Comparison of ENCODE assay signal across 18 cellular contexts in the genomic region with DNA sequence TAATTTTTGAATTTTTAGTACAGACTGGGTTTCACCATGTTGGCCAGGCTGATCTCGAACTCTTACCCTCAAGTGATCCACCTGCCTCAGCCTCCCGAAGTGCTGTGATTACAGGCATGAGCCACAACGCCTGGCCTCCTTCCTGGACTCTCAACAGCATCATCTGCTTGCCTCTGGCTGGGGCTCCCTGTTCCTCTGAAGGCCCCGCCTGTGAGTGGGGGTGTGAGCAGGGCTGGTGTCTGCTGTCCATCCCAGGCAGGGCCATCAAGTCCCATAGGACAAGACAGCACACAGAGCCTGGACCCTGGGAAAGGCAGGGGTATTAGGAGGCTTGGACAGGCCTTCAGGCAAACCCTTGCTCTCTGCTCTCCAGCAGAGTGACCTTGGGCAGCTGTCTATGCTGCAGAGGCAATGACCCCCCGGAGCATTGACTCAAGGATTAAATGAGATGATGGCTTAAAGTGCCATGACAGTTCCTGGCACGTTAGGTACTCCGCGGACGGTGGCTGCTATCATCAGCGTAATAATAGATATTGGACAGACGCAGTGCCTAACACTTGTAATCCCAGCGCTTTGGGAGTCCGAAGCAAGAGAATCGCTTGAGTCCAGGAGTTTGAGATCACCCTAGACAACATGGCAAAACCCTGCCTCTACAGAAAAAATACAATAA. TPM values are rescaled to one million over a fixed set of nuclear protein-coding genes. Genes with fewer than 3 reads are reported as not detected.
A peak's percentile ranks its signal among the peaks of the same experiment; 100 is the strongest.
DNase-seq lines count a peak whose midpoint lies in the region; ATAC-seq, FAIRE-seq and TF ChIP-seq lines count a peak whose summit lies in the region.
"Had no signal": no experiment of that assay in that cellular context is flagged by ENCODE, and none has a peak within 500 bp of the region (broad histone marks: within the 10 kb centered on the region; RNA-seq: fewer than 3 reads in every experiment).

No MANE protein-coding gene starts in this region.

- H3K27ac ChIP-seq in HepG2 (ENCODE audit: extremely low read length, insufficient read depth, low read length) (no peak overlapping the region), right lobe of liver (no peak overlapping the region)
- H3K27ac ChIP-seq: BLaER1 treated with 17β-estradiol and CSF1 and Interleukin-3, amounts not matched to agents 10 nM and 100 nM had no signal

- H3K9me3 ChIP-seq in HepG2 (ENCODE audit: low read length): no peaks in the 10 kb centered on the region
- no peaks in the 10 kb centered on the region for H3K9me3 ChIP-seq in right lobe of liver
- H3K9me3 ChIP-seq: BLaER1 treated with 17β-estradiol and CSF1 and Interleukin-3, amounts not matched to agents 10 nM and 100 nM had no signal

- no peak for TF ChIP-seq RAD21 in HepG2 (CRISPR knock-in tag; IDR thresholded peaks at IDR 0.05)

- H3K4me3 ChIP-seq in HepG2 (replicated peaks in 1 of 3; ENCODE audit: insufficient read depth in 1 of 3, low read depth in 2 of 3, low read length in 3 of 3) (no peak overlapping the region), right lobe of liver (no peak overlapping the region)
- H3K4me3 ChIP-seq: BLaER1 treated with 17β-estradiol and CSF1 and Interleukin-3, amounts not matched to agents 10 nM and 100 nM; GM23338 had no signal

- DNase-seq in HepG2 (ENCODE audit: low spot score): no peak
- DNase-seq in right lobe of liver: no peak
- no peak for DNase-seq in neural crest cell (ENCODE audit: low read depth, low spot score)
- no peak for DNase-seq in stimulated activated effector memory CD8-positive, alpha-beta T cell treated with anti-CD3 and anti-CD28 coated beads, Interleukin-12 subunit alpha, Interleukin-12 subunit beta, amount 100 ng/mL, for 72 hours (ENCODE audit: low spot score in 2 of 2)
- no peak for DNase-seq in NCI-H748 treated with DMSO at 0.1 percent for 48 hours (lab: John Stamatoyannopoulos, UW)
- DNase-seq in DMS114 treated with DMSO at 0.1 percent for 48 hours (lab: John Stamatoyannopoulos, UW; ENCODE audit: unreplicated experiment): no peak
- DNase-seq: Calu3; CD8-positive, alpha-beta T cell; HCEC 1CT had no signal

- FAIRE-seq in HepG2 (lab: Jason Lieb, UNC): no peak
- FAIRE-seq: G401.6, GM12891, GM19239, H54 had no signal

- H3K4me1 Mint-ChIP-seq in neural crest cell: no peaks in the 10 kb centered on the region
- no peaks in the 10 kb centered on the region for H3K4me1 Mint-ChIP-seq in stimulated activated effector memory CD8-positive, alpha-beta T cell treated with anti-CD3 and anti-CD28 coated beads, Interleukin-12 subunit alpha, Interleukin-12 subunit beta, amount 100 ng/mL, for 72 hours

- no peak for TF ChIP-seq CTCF in HepG2 (CRISPR knock-in tag; IDR thresholded peaks at IDR 0.05)
- no peak for TF ChIP-seq CTCF in right lobe of liver (IDR thresholded peaks at IDR 0.05)
- TF ChIP-seq CTCF in neural crest cell (conservative IDR thresholded peaks at IDR 0.05): no peak

- TF ChIP-seq POLR2A in HepG2 (IDR thresholded peaks at IDR 0.05; ENCODE audit: insufficient read depth in 1 of 2, low read depth in 2 of 2, low read length in 2 of 2): no peak
- TF ChIP-seq POLR2A in right lobe of liver (IDR thresholded peaks at IDR 0.05): no peak

- H3K9ac ChIP-seq in HepG2 (ENCODE audit: insufficient read depth, low read depth, low read length): no peak overlapping the region
- H3K9ac ChIP-seq: BLaER1 treated with 17β-estradiol and CSF1 and Interleukin-3, amounts not matched to agents 10 nM and 100 nM had no signal

- no peak overlapping the region for H3K4me2 ChIP-seq in HepG2 (ENCODE audit: low read depth, low read length)
- H3K4me2 ChIP-seq: GM23338 had no signal

- peak overlapping the region; percentile 12 for H3K27ac Mint-ChIP-seq in neural crest cell (ENCODE audit: unreplicated experiment)
- no peak overlapping the region for H3K27ac Mint-ChIP-seq in stimulated activated effector memory CD8-positive, alpha-beta T cell treated with anti-CD3 and anti-CD28 coated beads, Interleukin-12 subunit alpha, Interleukin-12 subunit beta, amount 100 ng/mL, for 72 hours
- H3K27ac Mint-ChIP-seq: B cell; CD8-positive, alpha-beta T cell; GM23338 had no signal

- no peak overlapping the region for H2AFZ ChIP-seq in HepG2 (ENCODE audit: low read length)
- H2AFZ ChIP-seq: GM23338 had no signal

- H3K27me3 Mint-ChIP-seq in neural crest cell (ENCODE audit: low read depth): peaks cover 2% of the 10 kb centered on the region
- H3K27me3 Mint-ChIP-seq: B cell had no signal

- H3K4me1 ChIP-seq in HepG2 (ENCODE audit: insufficient read depth, low read length) (peaks cover 9% of the 10 kb centered on the region), right lobe of liver (no peaks in the 10 kb centered on the region)

- no peaks in the 10 kb centered on the region for H4K20me1 ChIP-seq in HepG2 (ENCODE audit: insufficient read depth, low read length)
- H4K20me1 ChIP-seq: BLaER1 treated with 17β-estradiol and CSF1 and Interleukin-3, amounts not matched to agents 10 nM and 100 nM had no signal

- no peak overlapping the region for H3K4me3 Mint-ChIP-seq in neural crest cell
- H3K4me3 Mint-ChIP-seq in stimulated activated effector memory CD8-positive, alpha-beta T cell treated with anti-CD3 and anti-CD28 coated beads, Interleukin-12 subunit alpha, Interleukin-12 subunit beta, amount 100 ng/mL, for 72 hours: no peak overlapping the region
- H3K4me3 Mint-ChIP-seq: B cell; CD8-positive, alpha-beta T cell; GM23338 had no signal

- ATAC-seq in HepG2 (no peak), right lobe of liver (no peak), HG03280 (IDR thresholded peaks at IDR 0.05; ENCODE audit: unreplicated experiment) (no peak)
- peak; percentile 21 for ATAC-seq in stimulated activated effector memory CD8-positive, alpha-beta T cell treated with anti-CD3 and anti-CD28 coated beads, Interleukin-12 subunit alpha, Interleukin-12 subunit beta, amount 100 ng/mL, for 72 hours
- ATAC-seq: CD8-positive, alpha-beta T cell had no signal

- no TSS peak for BruUV-seq in HepG2 (replicated peaks; lab: Mats Ljungman, UMichigan)

- no peaks in the 10 kb centered on the region for H3K9me3 Mint-ChIP-seq in neural crest cell
- H3K9me3 Mint-ChIP-seq in stimulated activated effector memory CD8-positive, alpha-beta T cell treated with anti-CD3 and anti-CD28 coated beads, Interleukin-12 subunit alpha, Interleukin-12 subunit beta, amount 100 ng/mL, for 72 hours: no peaks in the 10 kb centered on the region
- H3K9me3 Mint-ChIP-seq: CD8-positive, alpha-beta T cell; GM23338 had no signal

- POLR2A ChIA-PET in HepG2 (lab: Yijun Ruan, JAX): no interaction called here

- no peak for TF ChIP-seq EP300 in HepG2 (IDR thresholded peaks at IDR 0.05; ENCODE audit: low read depth in 2 of 2, low read length in 2 of 2)
- no peak for TF ChIP-seq EP300 in HepG2 (CRISPR knock-in tag; IDR thresholded peaks at IDR 0.05; ENCODE audit: borderline replicate concordance)

- in situ Hi-C loops in HepG2 (cut with HindIII; ENCODE audit: extremely low pct_ligation_motif_present, low pct_unique_long_range_greater_than_20kb): no loop called here

- H3K36me3 ChIP-seq in HepG2 (replicated peaks in 1 of 2; ENCODE audit: control insufficient read depth in 1 of 2, insufficient read depth in 2 of 2, low read length in 2 of 2) (no peaks in the 10 kb centered on the region), right lobe of liver (no peaks in the 10 kb centered on the region)
- H3K36me3 ChIP-seq: BLaER1 treated with 17β-estradiol and CSF1 and Interleukin-3, amounts not matched to agents 10 nM and 100 nM had no signal

- 50% methylated on average over 14 of the region's 14 CpGs for WGBS in HepG2 (ENCODE audit: low lambda C conversion rate)
- 81% methylated on average over 8 of the region's 14 CpGs for WGBS in right lobe of liver (ENCODE audit: insufficient coverage, low coverage, low lambda C conversion rate, missing lambda C conversion rate)

- intact Hi-C loops in HepG2 (cut with micrococcal nuclease; ENCODE audit: unreplicated experiment) (no loop called here), right lobe of liver (cut with DNase I) (no loop called here)

- H3K27me3 ChIP-seq in HepG2 (ENCODE audit: control insufficient read depth in 1 of 2, insufficient read depth in 2 of 2, low read length in 2 of 2): peaks cover 7 to 32% of the 10 kb centered on the region in 2 experiments; a peak in 3 of 5 replicates
- H3K27me3 ChIP-seq in right lobe of liver: no peaks in the 10 kb centered on the region
- H3K27me3 ChIP-seq: BLaER1 treated with 17β-estradiol and CSF1 and Interleukin-3, amounts not matched to agents 10 nM and 100 nM had no signal

- CTCF ChIA-PET in HepG2 (lab: Yijun Ruan, JAX; ENCODE audit: low intra/inter-chr PET ratio, low total read pairs): no interaction called here

- H3K79me2 ChIP-seq in HepG2 (ENCODE audit: insufficient read depth, low read length): no peaks in the 10 kb centered on the region

- no peaks in the 10 kb centered on the region for H3K36me3 Mint-ChIP-seq in neural crest cell (ENCODE audit: low read depth)
- H3K36me3 Mint-ChIP-seq in stimulated activated effector memory CD8-positive, alpha-beta T cell treated with anti-CD3 and anti-CD28 coated beads, Interleukin-12 subunit alpha, Interleukin-12 subunit beta, amount 100 ng/mL, for 72 hours: no peaks in the 10 kb centered on the region
- H3K36me3 Mint-ChIP-seq: CD8-positive, alpha-beta T cell had no signal

RNA-seq across cellular contexts. Expression of gene SCNN1B, which starts 19.2 kb away (rescaled TPM):
- not detected in 2 replicates for total RNA-seq in HepG2 (2016; rRNA removed; fragmentation: Illumina TruSeq; extraction: Trizol)
- total RNA-seq in HepG2 (2016; cell fraction: cytosol; rRNA removed; fragmentation: Illumina TruSeq; extraction: Trizol; ENCODE audit: low read depth): not detected in 2 replicates
- total RNA-seq in HepG2 (2016; cell fraction: insoluble cytoplasmic fraction; rRNA removed; fragmentation: Illumina TruSeq; extraction: Trizol): not detected in 2 replicates
- total RNA-seq in HepG2 (2016; cell fraction: membrane; rRNA removed; fragmentation: Illumina TruSeq; extraction: Trizol): not detected in 2 replicates
- total RNA-seq in HepG2 (2016; cell fraction: nucleus; rRNA removed; fragmentation: Illumina TruSeq; extraction: Trizol): not detected in 2 replicates
- polyA plus RNA-seq in HepG2 (2011; rRNA removed): not detected in 2 replicates
- polyA plus RNA-seq in HepG2 (2011; cell fraction: cytosol; rRNA removed): not detected in 2 replicates
- not detected in 2 replicates for polyA plus RNA-seq in HepG2 (2011; cell fraction: nucleus; rRNA removed)
- polyA plus RNA-seq in HepG2 (2012): not detected in 2 replicates
- not detected in 2 replicates for polyA plus RNA-seq in HepG2 (2016; cell fraction: cytosol; fragmentation: Illumina TruSeq; extraction: Trizol; ENCODE audit: low read depth)
- not detected in 2 replicates for polyA plus RNA-seq in HepG2 (2016; cell fraction: insoluble cytoplasmic fraction; fragmentation: Illumina TruSeq; extraction: Trizol; ENCODE audit: low read depth)
- polyA plus RNA-seq in HepG2 (2016; cell fraction: membrane; fragmentation: Illumina TruSeq; extraction: Trizol; ENCODE audit: low read depth): not detected in 2 replicates
- polyA plus RNA-seq in HepG2 (2016; cell fraction: nucleus; fragmentation: Illumina TruSeq; extraction: Trizol; ENCODE audit: insufficient read depth, low read depth): not detected in 2 replicates
- not detected in 2 replicates for polyA minus RNA-seq in HepG2 (2011; rRNA and poly(A)+ RNA removed; ENCODE audit: low replicate concordance)
- polyA minus RNA-seq in HepG2 (2011; cell fraction: cytosol; rRNA and poly(A)+ RNA removed): not detected in 2 replicates
- not detected in 2 replicates for polyA minus RNA-seq in HepG2 (2011; cell fraction: nucleus; rRNA and poly(A)+ RNA removed)
- under 1 TPM in 2 of 6 experiments, not detected in 4; 0.12 to 0.13 TPM for total RNA-seq in right lobe of liver
- total RNA-seq in neural crest cell: not detected in 2 replicates
- total RNA-seq: A172; B cell; Calu3; CD8-positive, alpha-beta T cell had no signal
